ENCODE assay signal across 8 cellular contexts in genomic region chr9:35611230-35611797, GRCh38. TPM values are rescaled to one million over a fixed set of nuclear protein-coding genes. Genes with fewer than 3 reads are reported as not detected.
DNase-seq lines count a peak whose midpoint lies in the region; ATAC-seq and TF ChIP-seq lines count a peak whose summit lies in the region.

No MANE protein-coding gene starts in this region.

- TF ChIP-seq EP300 in stomach (IDR thresholded peaks at IDR 0.05): no peak

- peaks cover 0 to under 1% (median 0%) of the 10 kb centered on the region in 3 donors for H3K27me3 ChIP-seq in stomach

- intact Hi-C loops in stomach (cut with DNase I; ENCODE audit: low total_unique reads): no loop called here

- H3K4me3 ChIP-seq in LNCaP clone FGC (ENCODE audit: low read depth, low read length) (no peak overlapping the region), stomach (no peak overlapping the region)

- WGBS in stomach, 5 donors: 16 to 22% (median 18%) methylated on average over 8 of the region's 8 CpGs

- H3K4me1 ChIP-seq in stomach: peaks cover 7 to 21% (median 12%) of the 10 kb centered on the region in 4 donors

- TF ChIP-seq POLR2A in stomach (IDR thresholded peaks at IDR 0.05): no peak

- H3K27ac ChIP-seq in stomach: no peak overlapping the region

- no peaks in the 10 kb centered on the region for H3K9me3 ChIP-seq in stomach

- DNase-seq in NCI-H524 (lab: John Stamatoyannopoulos, UW) (peak; percentile 12 to 37), NCI-H524 treated with DMSO at 0.1 percent for 48 hours (lab: John Stamatoyannopoulos, UW) (no peak), LNCaP clone FGC (ENCODE audit: low read depth) (no peak), ecto neural progenitor cell (ENCODE audit: low spot score) (peak; percentile 56), mesenteric fat pad (ENCODE audit: low spot score) (peak; percentile 75), stomach (peak; percentile 45), GF-D8 (lab: John Stamatoyannopoulos, UW) (no peak)

- TF ChIP-seq CTCF in LNCaP clone FGC (IDR thresholded peaks at IDR 0.05; ENCODE audit: control insufficient read depth, extremely low read depth, insufficient read depth) (peak; percentile 74), stomach (IDR thresholded peaks at IDR 0.05) (peak in 5 of 7 experiments; percentile 22 to 53 (median 34))

- peaks cover 26 to 39% (median 35%) of the 10 kb centered on the region in 4 donors for H3K36me3 ChIP-seq in stomach

- peak; percentile 84 to 89 for ATAC-seq in activated CD4-positive, CD25-positive, alpha-beta regulatory T cell treated with anti-CD3 and anti-CD28 coated beads, Interleukin-2, amount 50 U/mL, for 24 hours

RNA-seq across cellular contexts. Expression of gene TESK1, which starts 6.3 kb away (rescaled TPM):
- 94.4 TPM for total RNA-seq in mesenteric fat pad
- total RNA-seq in stomach: 10 to 100 TPM; 11.9 to 56.8 (median 34.6) TPM
- polyA plus RNA-seq in stomach: 10 to 100 TPM; 25.7 to 33.9 (median 28.4) TPM

RNA-seq across cellular contexts. Expression of gene CD72, which starts 6.9 kb away (rescaled TPM):
- total RNA-seq in mesenteric fat pad: 7.0 TPM
- 10 to 100 TPM in 1 of 5 donors, 1 to 10 TPM in 1, not detected in 3; 3.1 to 18.7 TPM for total RNA-seq in stomach
- polyA plus RNA-seq in stomach: 1 to 10 TPM in 2 of 3 donors, under 1 TPM in 1; 0.61 to 2.8 (median 1.1) TPM

RNA-seq across cellular contexts. Expression of gene SIT1, which starts 39.4 kb away (rescaled TPM):
- total RNA-seq in mesenteric fat pad: 1.3 TPM
- 1 to 10 TPM in 2 of 5 donors, not detected in 3; 2.0 to 2.3 TPM for total RNA-seq in stomach
- polyA plus RNA-seq in stomach: 1 to 10 TPM in 1 of 3 donors, under 1 TPM in 2; 0.62 to 1.1 (median 0.95) TPM

RNA-seq across cellular contexts. Expression of gene RMRP, which starts 46.5 kb away (rescaled TPM):
- total RNA-seq in mesenteric fat pad (19,106 TPM), stomach (over 10,000 TPM in 4 of 5 donors, 1,000 to 10,000 TPM in 1; 1,379 to 137,340 (median 23,544) TPM)
- polyA plus RNA-seq in stomach: 10 to 100 TPM in 1 of 3 donors, not detected in 2; 64.3 TPM

RNA-seq across cellular contexts. Expression of gene CCDC107, which starts 46.8 kb away (rescaled TPM):
- total RNA-seq in mesenteric fat pad (103 TPM), stomach (100 to 1,000 TPM in 1 of 5 donors, 10 to 100 TPM in 4; 15.6 to 104 (median 28.1) TPM)
- 10 to 100 TPM; 58.8 to 86.4 (median 69.7) TPM for polyA plus RNA-seq in stomach

Comparison
In these comparisons a context has a peak if more than half of its experiments do, and no peak if none do; other contexts are left out.
1. DNase-seq: peak in NCI-H524 (2 of 2), ecto neural progenitor cell (single experiment), mesenteric fat pad (single experiment) and stomach (single experiment); none in NCI-H524 treated with DMSO at 0.1 percent for 48 hours (single experiment), LNCaP clone FGC (single experiment) and GF-D8 (single experiment).